In genomic region chr16:67872631-67873434, GRCh38 we compare ENCODE assay signal across 1 cellular context.
A peak's percentile ranks its signal among the peaks of the same experiment; 100 is the strongest.
TF ChIP-seq lines count a peak whose summit lies in the region.

EDC4 (plus strand) TSS chr16:67873052; CDS start chr16:67873262, 210 bp downstream.

TF ChIP-seq in HepG2, 621 proteins besides CTCF, POLR2A, EP300 and RAD21 (continued from another document and continues in another):
- 0 out of 2 replicates have a peak, but pooled peaks have one; percentile 47 for TF ChIP-seq ZBTB46 (CRISPR knock-in tag; IDR thresholded peaks at IDR 0.05; ENCODE audit: borderline replicate concordance)
- peak; percentile 55; the same call in 1 of the 2 replicates for TF ChIP-seq NFAT5 (CRISPR knock-in tag; IDR thresholded peaks at IDR 0.05)
- peak; percentile 85; the same call in 1 of the 2 replicates for TF ChIP-seq KDM4B (CRISPR knock-in tag; IDR thresholded peaks at IDR 0.05)
- TF ChIP-seq BCLAF1 (IDR thresholded peaks at IDR 0.05) = no peak
- 0 out of 2 replicates have a peak, but pooled peaks have one; percentile 29 for TF ChIP-seq ZNF468 (CRISPR knock-in tag; IDR thresholded peaks at IDR 0.05)
- no peak for TF ChIP-seq SOX6 (IDR thresholded peaks at IDR 0.05)
- peak; percentile 48; the same call in 1 of the 2 replicates for TF ChIP-seq SOX6 (CRISPR knock-in tag; IDR thresholded peaks at IDR 0.05)
- TF ChIP-seq CCDC6 (CRISPR knock-in tag; IDR thresholded peaks at IDR 0.05) = no peak
- no peak for TF ChIP-seq GTF3A (CRISPR knock-in tag; conservative IDR thresholded peaks at IDR 0.05)
- TF ChIP-seq ZMYM3 (CRISPR knock-in tag; IDR thresholded peaks at IDR 0.05) = peak; percentile 59; the same call in 1 of the 2 replicates
- TF ChIP-seq KMT2B (CRISPR knock-in tag; IDR thresholded peaks at IDR 0.05) = peak; percentile 91
- TF ChIP-seq IRF1 (CRISPR knock-in tag; IDR thresholded peaks at IDR 0.05; ENCODE audit: low read depth) = no peak
- peak; percentile 78 for TF ChIP-seq HOXA5 (CRISPR knock-in tag; IDR thresholded peaks at IDR 0.05)
- 0 out of 2 replicates have a peak, but pooled peaks have one; percentile 74 for TF ChIP-seq FUBP1 (CRISPR knock-in tag; IDR thresholded peaks at IDR 0.05; ENCODE audit: borderline replicate concordance)
- peak; percentile 61 for TF ChIP-seq ZNF503 (CRISPR knock-in tag; IDR thresholded peaks at IDR 0.05)
- peak; percentile 97 for TF ChIP-seq SAP130 (CRISPR knock-in tag; IDR thresholded peaks at IDR 0.05; ENCODE audit: low read depth)
- TF ChIP-seq ZMAT3 (CRISPR knock-in tag; conservative IDR thresholded peaks at IDR 0.05) = peak; percentile 96
- peak; percentile 45; the same call in 1 of the 2 replicates for TF ChIP-seq ZNF83 (CRISPR knock-in tag; IDR thresholded peaks at IDR 0.05; ENCODE audit: borderline replicate concordance)
- no peak for TF ChIP-seq SP140L (CRISPR knock-in tag; IDR thresholded peaks at IDR 0.05; ENCODE audit: borderline replicate concordance)
- peak; percentile 93 for TF ChIP-seq ETV5 (CRISPR knock-in tag; IDR thresholded peaks at IDR 0.05; ENCODE audit: borderline replicate concordance)
- TF ChIP-seq ARNT2 (CRISPR knock-in tag; IDR thresholded peaks at IDR 0.05; ENCODE audit: low read depth) = peak; percentile 91
- peak; percentile 35; the same call in 1 of the 2 replicates for TF ChIP-seq BCL6 (CRISPR knock-in tag; IDR thresholded peaks at IDR 0.05)
- TF ChIP-seq RBAK (CRISPR knock-in tag; IDR thresholded peaks at IDR 0.05) = no peak
- TF ChIP-seq ZNF484 (CRISPR knock-in tag; IDR thresholded peaks at IDR 0.05; ENCODE audit: borderline replicate concordance, low read depth) = no peak
- no peak for TF ChIP-seq ZBTB42 (CRISPR knock-in tag; IDR thresholded peaks at IDR 0.05)
- peak; percentile 54 for TF ChIP-seq NFYC (CRISPR knock-in tag; IDR thresholded peaks at IDR 0.05)
- TF ChIP-seq SMAD1 (CRISPR knock-in tag; IDR thresholded peaks at IDR 0.05; ENCODE audit: borderline replicate concordance, low read depth) = peak; percentile 93; the same call in 1 of the 2 replicates
- no peak for TF ChIP-seq SOX13 (IDR thresholded peaks at IDR 0.05)
- TF ChIP-seq SOX13 (CRISPR knock-in tag; conservative IDR thresholded peaks at IDR 0.05 in 1 of 2, IDR thresholded peaks at IDR 0.05 in 1 of 2) = peak in 1 of 2 experiments; percentile 62; a peak in 1 of 4 replicates
- no peak for TF ChIP-seq REXO4 (CRISPR knock-in tag; IDR thresholded peaks at IDR 0.05; ENCODE audit: borderline replicate concordance)
- peak; percentile 49; the same call in 1 of the 2 replicates for TF ChIP-seq ZNF318 (CRISPR knock-in tag; IDR thresholded peaks at IDR 0.05)
